22 cellular contexts compared by ENCODE assay signal in genomic region chr4:100889401-100889800, GRCh38.
DNase-seq lines count a peak whose midpoint lies in the region; ATAC-seq, FAIRE-seq and TF ChIP-seq lines count a peak whose summit lies in the region.
"Had no signal": no experiment of that assay in that cellular context is flagged by ENCODE, and none has a peak within 500 bp of the region (broad histone marks: within the 10 kb centered on the region; RNA-seq: fewer than 3 reads in every experiment).

No MANE protein-coding gene starts in this region.

- SMC1A ChIA-PET in GM12878 (lab: Charles Lee; ENCODE audit: uncharacterized antibody, unreplicated experiment), result no interaction called here

- TF ChIP-seq EP300 in GM12878 (IDR thresholded peaks at IDR 0.05; ENCODE audit: borderline replicate concordance in 1 of 2, control insufficient read depth in 1 of 2, low read depth in 2 of 2, low read length in 2 of 2), result no peak

- intact Hi-C loops in GM12878 (cut with micrococcal nuclease; ENCODE audit: unreplicated experiment), result no loop called here
- intact Hi-C loops in activated T-helper 2 cell treated with anti-CD3 and anti-CD28 coated beads, Interferon-gamma antibody, Interleukin-2, Interleukin-4, amounts not matched to agents 10 μg/mL and 5 μg/mL and 100 μg/mL, durations not matched to agents 14 hours and 24 hours and 36 hours (cut with micrococcal nuclease), result no loop called here

- no peak for TF ChIP-seq CTCF in GM12878 (IDR thresholded peaks at IDR 0.05 in 2 of 3, conservative IDR thresholded peaks at IDR 0.05 in 1 of 3; ENCODE audit: control insufficient read depth in 2 of 3, extremely low read depth in 1 of 3, insufficient read depth in 1 of 3, low read depth in 3 of 3, low read length in 3 of 3)

- H3K27me3 Mint-ChIP-seq in activated T-helper 2 cell treated with anti-CD3 and anti-CD28 coated beads, Interferon-gamma antibody, Interleukin-2, Interleukin-4, amounts not matched to agents 10 μg/mL and 5 μg/mL and 100 μg/mL, durations not matched to agents 14 hours and 24 hours and 36 hours (ENCODE audit: low read depth), result peaks cover 13% of the 10 kb centered on the region

- no peaks in the 10 kb centered on the region for H4K20me1 ChIP-seq in GM12878 (ENCODE audit: control insufficient read depth, insufficient read depth)

- in situ Hi-C loops in GM12878 (cut with MboI) (no loop called here), ACHN (cut with HindIII; ENCODE audit: low pct_ligation_motif_present, low pct_unique_long_range_greater_than_20kb, low sequenced_read_pairs) (no loop called here)

- H3K4me2 ChIP-seq in GM12878 (ENCODE audit: control insufficient read depth, insufficient read depth), result no peak overlapping the region
- H3K4me2 ChIP-seq: smooth muscle cell had no signal

- RAD21 ChIA-PET in GM12878 (lab: Charles Lee; ENCODE audit: unreplicated experiment), result no interaction called here

- H3K27ac ChIP-seq in GM12878 (ENCODE audit: control insufficient read depth, insufficient read depth), result no peak overlapping the region
- H3K27ac ChIP-seq: dorsolateral prefrontal cortex, gastrocnemius medialis had no signal

- no peak overlapping the region for H3K4me3 Mint-ChIP-seq in activated T-helper 2 cell treated with anti-CD3 and anti-CD28 coated beads, Interferon-gamma antibody, Interleukin-2, Interleukin-4, amounts not matched to agents 10 μg/mL and 5 μg/mL and 100 μg/mL, durations not matched to agents 14 hours and 24 hours and 36 hours (ENCODE audit: low read depth)
- H3K4me3 Mint-ChIP-seq: mesothelial cell of epicardium, nephron progenitor cell had no signal

- H2AFZ ChIP-seq in GM12878 (ENCODE audit: control insufficient read depth, low read depth, low read length), result no peak overlapping the region

- H3K27ac Mint-ChIP-seq in activated T-helper 2 cell treated with anti-CD3 and anti-CD28 coated beads, Interferon-gamma antibody, Interleukin-2, Interleukin-4, amounts not matched to agents 10 μg/mL and 5 μg/mL and 100 μg/mL, durations not matched to agents 14 hours and 24 hours and 36 hours, result no peak overlapping the region
- H3K27ac Mint-ChIP-seq: mesothelial cell of epicardium, nephron progenitor cell had no signal

- H3K36me3 Mint-ChIP-seq in activated T-helper 2 cell treated with anti-CD3 and anti-CD28 coated beads, Interferon-gamma antibody, Interleukin-2, Interleukin-4, amounts not matched to agents 10 μg/mL and 5 μg/mL and 100 μg/mL, durations not matched to agents 14 hours and 24 hours and 36 hours (ENCODE audit: low read depth), result peaks cover 4% of the 10 kb centered on the region

- CTCF ChIA-PET in GM12878 (lab: Yijun Ruan, JAX), result no interaction called here

- H3K4me1 ChIP-seq in GM12878 (ENCODE audit: control insufficient read depth, insufficient read depth, low read length), result no peaks in the 10 kb centered on the region
- H3K4me1 ChIP-seq: gastrocnemius medialis had no signal

- peaks cover 26% of the 10 kb centered on the region for H3K9me3 Mint-ChIP-seq in activated T-helper 2 cell treated with anti-CD3 and anti-CD28 coated beads, Interferon-gamma antibody, Interleukin-2, Interleukin-4, amounts not matched to agents 10 μg/mL and 5 μg/mL and 100 μg/mL, durations not matched to agents 14 hours and 24 hours and 36 hours

- H3K9ac ChIP-seq in GM12878 (ENCODE audit: control insufficient read depth, insufficient read depth, low read length), result no peak overlapping the region

- H3K9me3 ChIP-seq in GM12878 (replicated peaks; ENCODE audit: control insufficient read depth, insufficient read depth, low read length), result no peaks in the 10 kb centered on the region
- H3K9me3 ChIP-seq: gastrocnemius medialis had no signal

- POLR2A ChIA-PET in GM12878 (lab: Charles Lee), result no interaction called here

- no peaks in the 10 kb centered on the region for H3K79me2 ChIP-seq in GM12878 (ENCODE audit: control insufficient read depth, insufficient read depth, low read length)

- FAIRE-seq in GM12878 (lab: Jason Lieb, UNC), result peak; percentile 41
- FAIRE-seq: TTC549, urothelium cell line had no signal

- DNase-seq in GM12878 (ENCODE audit: low read depth, low spot score) (no peak), ACHN (no peak), NCI-H1048 (lab: John Stamatoyannopoulos, UW) (no peak)
- no peak for DNase-seq in activated T-helper 2 cell treated with anti-CD3 and anti-CD28 coated beads, Interferon-gamma antibody, Interleukin-2, Interleukin-4, amounts not matched to agents 10 μg/mL and 5 μg/mL and 100 μg/mL, durations not matched to agents 14 hours and 24 hours and 36 hours (ENCODE audit: low spot score)
- DNase-seq: activated CD4-positive, alpha-beta T cell treated with anti-CD3 and anti-CD28 coated beads for 4 hours; activated gamma-delta T cell treated with Interleukin-2 at 50 U/mL for 16 hours; amygdala; COR-L47; dorsolateral prefrontal cortex; gastrocnemius medialis; left cardiac atrium; NCI-H187 treated with DMSO at 0.1 percent for 48 hours; NCI-H446 treated with DMSO at 0.1 percent for 48 hours; nephron progenitor cell; stimulated activated CD4-positive, alpha-beta T cell treated with anti-CD3 and anti-CD28 coated beads, Interleukin-4, amount 100 ng/mL, for 24 hours had no signal

- no peak for TF ChIP-seq POLR2A in GM12878 (IDR thresholded peaks at IDR 0.05; ENCODE audit: low read depth, low read length)

- H3K4me1 Mint-ChIP-seq in activated T-helper 2 cell treated with anti-CD3 and anti-CD28 coated beads, Interferon-gamma antibody, Interleukin-2, Interleukin-4, amounts not matched to agents 10 μg/mL and 5 μg/mL and 100 μg/mL, durations not matched to agents 14 hours and 24 hours and 36 hours (ENCODE audit: low read depth), result peaks cover 4% of the 10 kb centered on the region
- H3K4me1 Mint-ChIP-seq: mesothelial cell of epicardium, nephron progenitor cell had no signal

- H3K27me3 ChIP-seq in GM12878 (replicated peaks in 1 of 2; ENCODE audit: control insufficient read depth in 2 of 2, insufficient read depth in 2 of 2, low read length in 1 of 2), result no peaks in the 10 kb centered on the region
- H3K27me3 ChIP-seq: dorsolateral prefrontal cortex, gastrocnemius medialis had no signal

- no peak for TF ChIP-seq RAD21 in GM12878 (IDR thresholded peaks at IDR 0.05; ENCODE audit: insufficient read depth, low read depth, low read length)

- 46% methylated on average over 2 of the region's 2 CpGs for WGBS in GM12878 (ENCODE audit: insufficient coverage, insufficient replicate concordance, low lambda C conversion rate, missing lambda C conversion rate)

- H3K36me3 ChIP-seq in GM12878 (ENCODE audit: control insufficient read depth in 2 of 2, insufficient read depth in 2 of 2, low read length in 1 of 2), result no peaks in the 10 kb centered on the region
- H3K36me3 ChIP-seq: gastrocnemius medialis had no signal

- H3K4me3 ChIP-seq in GM12878, result no peak overlapping the region
- H3K4me3 ChIP-seq: dorsolateral prefrontal cortex, gastrocnemius medialis, smooth muscle cell had no signal

- peak; percentile 42 for ATAC-seq in GM18873 (IDR thresholded peaks at IDR 0.05; ENCODE audit: low FRiP score, unreplicated experiment)
- ATAC-seq in GM21717 (IDR thresholded peaks at IDR 0.05; ENCODE audit: unreplicated experiment), result peak; percentile 79
- peak; percentile 72 for ATAC-seq in HG03045 (IDR thresholded peaks at IDR 0.05; ENCODE audit: unreplicated experiment)
- peak; percentile 55 for ATAC-seq in GM12878
- ATAC-seq: gastrocnemius medialis, left cardiac atrium had no signal

- no TSS peak for BruUV-seq in GM12878 (replicated peaks; lab: Mats Ljungman, UMichigan)

TF ChIP-seq in GM12878, 131 proteins besides CTCF, POLR2A, EP300 and RAD21:
- no peak for TF ChIP-seq NFYA (IDR thresholded peaks at IDR 0.05; ENCODE audit: borderline replicate concordance, low read depth, low read length)
- TF ChIP-seq SKIL (IDR thresholded peaks at IDR 0.05; ENCODE audit: low read depth, poor library complexity, severe bottlenecking), result no peak
- TF ChIP-seq PML (IDR thresholded peaks at IDR 0.05; ENCODE audit: low read length), result no peak
- TF ChIP-seq TBL1XR1 (IDR thresholded peaks at IDR 0.05; ENCODE audit: low read depth, low read length), result no peak
- TF ChIP-seq ZBTB33 (IDR thresholded peaks at IDR 0.05), result no peak
- TF ChIP-seq NFIC (IDR thresholded peaks at IDR 0.05; ENCODE audit: low read depth, low read length), result no peak; the same call in 1 of the 2 replicates
- no peak for TF ChIP-seq CBX3 (IDR thresholded peaks at IDR 0.05; ENCODE audit: borderline replicate concordance, low read depth)
